Comparison of ENCODE assay signal across 1 cellular context in genomic region chr9:34988218-34989055, GRCh38.
TF ChIP-seq lines count a peak whose summit lies in the region.

No MANE protein-coding gene starts in this region.

TF ChIP-seq in endothelial cell of umbilical vein, 7 proteins besides CTCF, POLR2A, EP300 and RAD21:
- TF ChIP-seq GATA2 (IDR thresholded peaks at IDR 0.05; ENCODE audit: insufficient read depth, insufficient read length, low read depth, low read length) (no peak), POLR2AphosphoS5 (IDR thresholded peaks at IDR 0.05; ENCODE audit: insufficient read depth, low read depth, low read length) (no peak), JUN (IDR thresholded peaks at IDR 0.05; ENCODE audit: borderline replicate concordance, insufficient read depth, insufficient read length, low read depth) (no peak), FOS (IDR thresholded peaks at IDR 0.05; ENCODE audit: borderline replicate concordance, insufficient read depth, low read length) (no peak), EZH2 (IDR thresholded peaks at IDR 0.05; ENCODE audit: borderline replicate concordance, low read depth, low read length, severe bottlenecking) (no peak), MYC (IDR thresholded peaks at IDR 0.05; ENCODE audit: low read depth, low read length) (no peak)
- TF ChIP-seq, protein P1, sequence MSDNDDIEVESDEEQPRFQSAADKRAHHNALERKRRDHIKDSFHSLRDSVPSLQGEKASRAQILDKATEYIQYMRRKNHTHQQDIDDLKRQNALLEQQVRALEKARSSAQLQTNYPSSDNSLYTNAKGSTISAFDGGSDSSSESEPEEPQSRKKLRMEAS (IDR thresholded peaks at IDR 0.05; ENCODE audit: insufficient read depth, insufficient read length): no peak
